Comparison of ENCODE assay signal across 15 cellular contexts in genomic region chr12:65121956-65122469, GRCh38. TPM values are rescaled to one million over a fixed set of nuclear protein-coding genes. Genes with fewer than 3 reads are reported as not detected.
A peak's percentile ranks its signal among the peaks of the same experiment; 100 is the strongest.
DNase-seq lines count a peak whose midpoint lies in the region; ATAC-seq and TF ChIP-seq lines count a peak whose summit lies in the region.
"Had no signal": no experiment of that assay in that cellular context is flagged by ENCODE, and none has a peak within 500 bp of the region (broad histone marks: within the 10 kb centered on the region; RNA-seq: fewer than 3 reads in every experiment).

No MANE protein-coding gene starts in this region.

- H3K4me1 Mint-ChIP-seq in stimulated activated naive CD8-positive, alpha-beta T cell treated with anti-CD3 and anti-CD28 coated beads, Interleukin-15, Interleukin-2, amounts not matched to agents 100 ng/mL and 50 ng/mL, for 24 hours (ENCODE audit: low read depth) = peaks cover 6% of the 10 kb centered on the region
- H3K4me1 Mint-ChIP-seq in activated naive CD8-positive, alpha-beta T cell treated with anti-CD3 and anti-CD28 coated beads, Interleukin-2, amount 10 ng/mL, durations not matched to agents 7 days and 5 days = peaks cover 5% of the 10 kb centered on the region
- no peaks in the 10 kb centered on the region for H3K4me1 Mint-ChIP-seq in MCF 10A (ENCODE audit: insufficient read depth, unreplicated experiment)

- H3K36me3 ChIP-seq in right lobe of liver = no peaks in the 10 kb centered on the region
- H3K36me3 ChIP-seq: brain microvascular endothelial cell, lower lobe of right lung had no signal

- TF ChIP-seq POLR2A in right lobe of liver (IDR thresholded peaks at IDR 0.05) = no peak

- no peak overlapping the region for H3K27ac Mint-ChIP-seq in stimulated activated naive CD8-positive, alpha-beta T cell treated with anti-CD3 and anti-CD28 coated beads, Interleukin-15, Interleukin-2, amounts not matched to agents 100 ng/mL and 50 ng/mL, for 24 hours
- H3K27ac Mint-ChIP-seq in activated naive CD8-positive, alpha-beta T cell treated with anti-CD3 and anti-CD28 coated beads, Interleukin-2, amount 10 ng/mL, durations not matched to agents 7 days and 5 days = no peak overlapping the region
- no peak overlapping the region for H3K27ac Mint-ChIP-seq in MCF 10A (ENCODE audit: low read depth, unreplicated experiment)

- POLR2A ChIA-PET in activated naive CD8-positive, alpha-beta T cell treated with anti-CD3 and anti-CD28 coated beads, Interleukin-2, amount 10 ng/mL, durations not matched to agents 7 days and 5 days (lab: Charles Lee) = no interaction called here
- POLR2A ChIA-PET in MCF 10A (lab: Yijun Ruan, JAX) = no interaction called here

- no peaks in the 10 kb centered on the region for H3K36me3 Mint-ChIP-seq in stimulated activated naive CD8-positive, alpha-beta T cell treated with anti-CD3 and anti-CD28 coated beads, Interleukin-15, Interleukin-2, amounts not matched to agents 100 ng/mL and 50 ng/mL, for 24 hours (ENCODE audit: low read depth)
- no peaks in the 10 kb centered on the region for H3K36me3 Mint-ChIP-seq in activated naive CD8-positive, alpha-beta T cell treated with anti-CD3 and anti-CD28 coated beads, Interleukin-2, amount 10 ng/mL, durations not matched to agents 7 days and 5 days
- no peaks in the 10 kb centered on the region for H3K36me3 Mint-ChIP-seq in MCF 10A (ENCODE audit: insufficient read depth, unreplicated experiment)

- peaks cover 0 to 6% (median 0%) of the 10 kb centered on the region in 4 donors for H3K4me1 ChIP-seq in right lobe of liver

- peaks cover 38% of the 10 kb centered on the region for H3K27me3 Mint-ChIP-seq in stimulated activated naive CD8-positive, alpha-beta T cell treated with anti-CD3 and anti-CD28 coated beads, Interleukin-15, Interleukin-2, amounts not matched to agents 100 ng/mL and 50 ng/mL, for 24 hours
- peaks cover 40% of the 10 kb centered on the region for H3K27me3 Mint-ChIP-seq in activated naive CD8-positive, alpha-beta T cell treated with anti-CD3 and anti-CD28 coated beads, Interleukin-2, amount 10 ng/mL, durations not matched to agents 7 days and 5 days
- peaks cover 61% of the 10 kb centered on the region for H3K27me3 Mint-ChIP-seq in MCF 10A (ENCODE audit: insufficient read depth, unreplicated experiment)

- no peak overlapping the region for H3K4me3 ChIP-seq in right lobe of liver

- intact Hi-C loops in MCF 10A (cut with micrococcal nuclease) = loop anchor here (5.0 kb wide), 1 partner anchor 110 kb away; no protein-coding TSS in a partner anchor
- intact Hi-C loops in right lobe of liver (cut with DNase I) = no loop called here

- peak overlapping the region; percentile 40 for H3K4me3 Mint-ChIP-seq in stimulated activated naive CD8-positive, alpha-beta T cell treated with anti-CD3 and anti-CD28 coated beads, Interleukin-15, Interleukin-2, amounts not matched to agents 100 ng/mL and 50 ng/mL, for 24 hours
- peak overlapping the region; percentile 51 for H3K4me3 Mint-ChIP-seq in activated naive CD8-positive, alpha-beta T cell treated with anti-CD3 and anti-CD28 coated beads, Interleukin-2, amount 10 ng/mL, durations not matched to agents 7 days and 5 days
- H3K4me3 Mint-ChIP-seq in MCF 10A (ENCODE audit: unreplicated experiment) = no peak overlapping the region

- 84% methylated on average over 17 of the region's 34 CpGs for WGBS in right lobe of liver (ENCODE audit: insufficient coverage, low coverage, low lambda C conversion rate, missing lambda C conversion rate)

- H3K9me3 Mint-ChIP-seq in stimulated activated naive CD8-positive, alpha-beta T cell treated with anti-CD3 and anti-CD28 coated beads, Interleukin-15, Interleukin-2, amounts not matched to agents 100 ng/mL and 50 ng/mL, for 24 hours = no peaks in the 10 kb centered on the region
- no peaks in the 10 kb centered on the region for H3K9me3 Mint-ChIP-seq in activated naive CD8-positive, alpha-beta T cell treated with anti-CD3 and anti-CD28 coated beads, Interleukin-2, amount 10 ng/mL, durations not matched to agents 7 days and 5 days
- H3K9me3 Mint-ChIP-seq in MCF 10A (ENCODE audit: unreplicated experiment) = no peaks in the 10 kb centered on the region

- no peak for ATAC-seq in stimulated activated naive CD8-positive, alpha-beta T cell treated with anti-CD3 and anti-CD28 coated beads, Interleukin-15, Interleukin-2, amounts not matched to agents 100 U/mL and 50 U/mL, for 24 hours
- ATAC-seq in activated naive CD8-positive, alpha-beta T cell treated with anti-CD3 and anti-CD28 coated beads, Interleukin-2, amount 10 ng/mL, durations not matched to agents 7 days and 5 days (ENCODE audit: low read depth) = no peak
- ATAC-seq in right lobe of liver = no peak

- peaks cover 0 to 20% of the 10 kb centered on the region in 2 donors for H3K27me3 ChIP-seq in right lobe of liver

- CTCF ChIA-PET in MCF 10A (lab: Yijun Ruan, JAX) = interaction anchor here (0.7 to 6.9 kb wide), 7 partner anchors 12 to 316 kb away, joined by 3 to 86 read pairs (median 3); no protein-coding TSS in a partner anchor

- H3K27ac ChIP-seq in right lobe of liver = no peak overlapping the region
- H3K27ac ChIP-seq: brain microvascular endothelial cell, dorsolateral prefrontal cortex had no signal

- no peaks in the 10 kb centered on the region for H3K9me3 ChIP-seq in right lobe of liver
- H3K9me3 ChIP-seq: lower lobe of right lung had no signal

- no peak for DNase-seq in stimulated activated naive CD8-positive, alpha-beta T cell treated with anti-CD3 and anti-CD28 coated beads, Interleukin-15, Interleukin-2, amounts not matched to agents 100 U/mL and 50 U/mL, for 24 hours
- DNase-seq in activated naive CD8-positive, alpha-beta T cell treated with anti-CD3 and anti-CD28 coated beads, Interleukin-2, amount 10 ng/mL, durations not matched to agents 7 days and 5 days = no peak
- peak; percentile 8 for DNase-seq in left kidney (ENCODE audit: low read depth, low spot score)
- DNase-seq in SHP77 treated with DMSO at 0.1 percent for 48 hours (lab: John Stamatoyannopoulos, UW) = no peak
- no peak for DNase-seq in MCF 10A (ENCODE audit: unreplicated experiment)
- no peak for DNase-seq in right lobe of liver
- DNase-seq in NCI-H510A treated with DMSO at 0.1 percent for 48 hours (lab: John Stamatoyannopoulos, UW) = no peak
- DNase-seq: activated effector memory CD4-positive, alpha-beta T cell treated with anti-CD3 and anti-CD28 coated beads, Interleukin-2, amount 50 U/mL, for 16 hours; brain microvascular endothelial cell had no signal

- no TSS peak for BruUV-seq in MCF 10A (replicated peaks; lab: Mats Ljungman, UMichigan)

- TF ChIP-seq CTCF in MCF 10A (IDR thresholded peaks at IDR 0.05; ENCODE audit: unreplicated experiment) = no peak
- TF ChIP-seq CTCF in right lobe of liver (IDR thresholded peaks at IDR 0.05) = no peak

RNA-seq across cellular contexts. Expression of gene WIF1, which starts 0.9 kb away (rescaled TPM):
- not detected for total RNA-seq in activated naive CD8-positive, alpha-beta T cell treated with anti-CD3 and anti-CD28 coated beads, Interleukin-2, amount 10 ng/mL, durations not matched to agents 7 days and 5 days
- total RNA-seq in MCF 10A (2022) (not detected in 2 replicates), right lobe of liver (not detected)
- total RNA-seq: HT-29; RPMI7951; T-helper 2 cell treated with Interferon-gamma antibody and Interleukin-4, amounts not matched to agents 100 ng/mL and 5 ng/mL, for 36 hours had no signal

RNA-seq across cellular contexts. Expression of gene LEMD3, which starts 47.4 kb away (rescaled TPM):
- total RNA-seq in activated naive CD8-positive, alpha-beta T cell treated with anti-CD3 and anti-CD28 coated beads, Interleukin-2, amount 10 ng/mL, durations not matched to agents 7 days and 5 days = 10 to 100 TPM; 46.0 to 49.6 TPM
- total RNA-seq in MCF 10A (2022) (21.8 and 27.7 TPM in 2 replicates), right lobe of liver (10 to 100 TPM in 4 of 6 experiments, 1 to 10 TPM in 2; 8.6 to 19.0 (median 11.6) TPM)
